In genomic region chr15:57784081-57784488, GRCh38 we compare ENCODE assay signal across 15 cellular contexts.
DNase-seq lines count a peak whose midpoint lies in the region; ATAC-seq and TF ChIP-seq lines count a peak whose summit lies in the region.
"Had no signal": no experiment of that assay in that cellular context is flagged by ENCODE, and none has a peak within 500 bp of the region (broad histone marks: within the 10 kb centered on the region; RNA-seq: fewer than 3 reads in every experiment).

No MANE protein-coding gene starts in this region.

- intact Hi-C loops in left ventricle myocardium inferior (cut with micrococcal nuclease), result no loop called here
- intact Hi-C loops in upper lobe of right lung (cut with DNase I), result no loop called here

- DNase-seq in HFFc6 (peak; percentile 94), brain microvascular endothelial cell (peak; percentile 37), left ventricle myocardium inferior (peak; percentile 46), upper lobe of right lung (no peak)
- no peak for DNase-seq in activated CD8-positive, alpha-beta memory T cell treated with anti-CD3 and anti-CD28 coated beads for 24 hours
- DNase-seq: activated CD4-positive, alpha-beta T cell treated with anti-CD3 and anti-CD28 coated beads for 4 hours; activated gamma-delta T cell; cortex of kidney; DMS153; KBM-7; natural killer cell; NCI-H345 had no signal

- H3K4me1 ChIP-seq in left ventricle myocardium inferior (peaks cover 23% of the 10 kb centered on the region), upper lobe of right lung (peaks cover 6% of the 10 kb centered on the region)

- H3K27me3 ChIP-seq in brain microvascular endothelial cell (replicated peaks) (no peaks in the 10 kb centered on the region), left ventricle myocardium inferior (ENCODE audit: low read depth) (no peaks in the 10 kb centered on the region), upper lobe of right lung (no peaks in the 10 kb centered on the region)

- peaks cover 37% of the 10 kb centered on the region for H3K4me1 Mint-ChIP-seq in HFFc6 (ENCODE audit: low read depth)
- H3K4me1 Mint-ChIP-seq: natural killer cell had no signal

- TF ChIP-seq CTCF in HFFc6 (IDR thresholded peaks at IDR 0.05), result no peak
- no peak for TF ChIP-seq CTCF in brain microvascular endothelial cell (IDR thresholded peaks at IDR 0.05; ENCODE audit: low read depth, low read length, missing control alignments)
- no peak for TF ChIP-seq CTCF in left ventricle myocardium inferior (IDR thresholded peaks at IDR 0.05; ENCODE audit: borderline replicate concordance)
- no peak for TF ChIP-seq CTCF in upper lobe of right lung (IDR thresholded peaks at IDR 0.05)

- H3K9me3 ChIP-seq in left ventricle myocardium inferior (replicated peaks), result no peaks in the 10 kb centered on the region
- H3K9me3 ChIP-seq in upper lobe of right lung, result no peaks in the 10 kb centered on the region

- peaks cover 2% of the 10 kb centered on the region; the same call in 1 of the 2 replicates for H3K27me3 Mint-ChIP-seq in HFFc6 (ENCODE audit: insufficient read depth)

- in situ Hi-C loops in brain microvascular endothelial cell (cut with HindIII; ENCODE audit: low pct_ligation_motif_present, low sequenced_read_pairs), result no loop called here

- no peaks in the 10 kb centered on the region for H3K9me3 Mint-ChIP-seq in HFFc6
- H3K9me3 Mint-ChIP-seq: natural killer cell; stimulated activated naive CD8-positive, alpha-beta T cell treated with anti-CD3 and anti-CD28 coated beads, Interleukin-15, Interleukin-2, amounts not matched to agents 100 ng/mL and 50 ng/mL, for 24 hours had no signal

- H3K36me3 ChIP-seq in brain microvascular endothelial cell (replicated peaks) (no peaks in the 10 kb centered on the region), left ventricle myocardium inferior (no peaks in the 10 kb centered on the region), upper lobe of right lung (no peaks in the 10 kb centered on the region)

- ATAC-seq in upper lobe of right lung, result peak; percentile 23
- no peak for ATAC-seq in HG03175 (IDR thresholded peaks at IDR 0.05; ENCODE audit: unreplicated experiment)
- no peak for ATAC-seq in HG03439 (IDR thresholded peaks at IDR 0.05; ENCODE audit: unreplicated experiment)
- ATAC-seq: natural killer cell had no signal

- H3K4me3 Mint-ChIP-seq in HFFc6, result peak overlapping the region; percentile 74
- H3K4me3 Mint-ChIP-seq: natural killer cell; stimulated activated naive CD8-positive, alpha-beta T cell treated with anti-CD3 and anti-CD28 coated beads, Interleukin-15, Interleukin-2, amounts not matched to agents 100 ng/mL and 50 ng/mL, for 24 hours had no signal

- H3K36me3 Mint-ChIP-seq in HFFc6 (ENCODE audit: low read depth), result no peaks in the 10 kb centered on the region
- H3K36me3 Mint-ChIP-seq: natural killer cell had no signal

- H3K4me3 ChIP-seq in brain microvascular endothelial cell (ENCODE audit: low read depth, low read length) (no peak overlapping the region), left ventricle myocardium inferior (no peak overlapping the region), upper lobe of right lung (no peak overlapping the region)

- H3K27ac Mint-ChIP-seq in HFFc6, result peak overlapping the region; percentile 87
- H3K27ac Mint-ChIP-seq: natural killer cell; stimulated activated naive CD8-positive, alpha-beta T cell treated with anti-CD3 and anti-CD28 coated beads, Interleukin-15, Interleukin-2, amounts not matched to agents 100 ng/mL and 50 ng/mL, for 24 hours had no signal

- H3K27ac ChIP-seq in brain microvascular endothelial cell, result no peak overlapping the region
- H3K27ac ChIP-seq in left ventricle myocardium inferior (replicated peaks), result peak overlapping the region; percentile 71
- H3K27ac ChIP-seq in upper lobe of right lung, result no peak overlapping the region

Comparison
In these comparisons a context has a peak if more than half of its experiments do, and no peak if none do; other contexts are left out.
1. DNase-seq: peak in HFFc6 (single experiment), brain microvascular endothelial cell (single experiment) and left ventricle myocardium inferior (single experiment); none in upper lobe of right lung (single experiment) and activated CD8-positive, alpha-beta memory T cell treated with anti-CD3 and anti-CD28 coated beads for 24 hours (single experiment).